In genomic region chr9:18601026-18601425, GRCh38 we compare ENCODE assay signal across 1 cellular context.
TF ChIP-seq lines count a peak whose summit lies in the region.

No MANE protein-coding gene starts in this region.

TF ChIP-seq in HepG2, 621 proteins besides CTCF, POLR2A, EP300 and RAD21 (continued from another document):
- TF ChIP-seq NFAT5 (CRISPR knock-in tag; IDR thresholded peaks at IDR 0.05) (no peak), ZNF350 (CRISPR knock-in tag; IDR thresholded peaks at IDR 0.05; ENCODE audit: borderline replicate concordance, low read depth) (no peak), CEBPG (CRISPR knock-in tag; IDR thresholded peaks at IDR 0.05) (no peak), THAP11 (CRISPR knock-in tag; IDR thresholded peaks at IDR 0.05) (no peak)
